26 cellular contexts compared by ENCODE assay signal in the genomic region with DNA sequence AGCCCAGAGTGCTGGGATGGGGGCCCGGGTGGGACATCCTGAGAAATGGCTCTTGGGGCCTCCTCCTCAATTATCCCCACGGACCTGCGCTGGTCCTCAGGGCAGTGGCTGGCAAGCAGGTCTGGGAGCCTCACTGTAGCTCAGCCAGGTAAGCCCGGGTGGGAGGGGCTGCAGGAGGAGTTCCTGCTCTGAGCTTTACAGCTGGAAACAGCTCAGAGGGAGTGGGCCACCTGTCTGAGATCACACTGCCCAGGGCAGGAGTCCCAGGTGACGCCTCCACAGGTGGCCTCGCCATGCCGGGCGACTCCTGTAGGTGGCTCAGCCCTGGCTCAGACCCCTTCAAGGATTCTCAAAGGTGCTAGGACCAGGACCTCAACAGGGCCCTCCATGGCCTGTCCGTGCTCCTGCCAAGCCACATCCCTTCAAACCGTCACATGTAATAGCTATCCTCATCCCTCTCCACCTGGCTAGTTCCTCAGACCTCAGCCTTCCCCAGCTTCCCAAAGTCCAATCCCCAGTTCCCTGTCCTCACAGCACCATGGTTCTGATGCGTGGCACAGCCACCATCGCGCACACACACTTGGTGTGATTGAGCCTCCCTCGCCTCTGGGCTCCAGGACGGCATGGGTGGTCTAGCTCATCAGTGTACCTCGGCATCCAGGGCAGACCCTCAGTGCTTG. TPM values are rescaled to one million over a fixed set of nuclear protein-coding genes. Genes with fewer than 3 reads are reported as not detected.
"Had no signal": no experiment of that assay in that cellular context is flagged by ENCODE, and none has a peak within 500 bp of the region (broad histone marks: within the 10 kb centered on the region; RNA-seq: fewer than 3 reads in every experiment).

No MANE protein-coding gene starts in this region.

- H2AFZ ChIP-seq: hepatocyte had no signal

- H3K27ac Mint-ChIP-seq: activated naive CD4-positive, alpha-beta T cell treated with anti-CD3 and anti-CD28 coated beads, Interleukin-2, amount 10 ng/mL, durations not matched to agents 7 days and 5 days; natural killer cell treated with Interleukin-12 subunit alpha and Interleukin-12 subunit beta and Interleukin-15 and Interleukin-18, amount 100 ng/mL, for 72 hours; stimulated activated memory B cell treated with anti-CD40 and anti-IgM and Interleukin-4, amounts not matched to agents 10 μg/mL and 1 μg/mL and 100 μg/mL, for 72 hours had no signal

- H3K4me2 ChIP-seq: hepatocyte had no signal

- H3K4me1 ChIP-seq: ascending aorta, breast epithelium had no signal

- DNase-seq: activated CD8-positive, alpha-beta memory T cell treated with anti-CD3 and anti-CD28 coated beads for 24 hours; activated CD8-positive, alpha-beta memory T cell treated with anti-CD3 and anti-CD28 coated beads, Interleukin-2, amount 50 U/mL, for 48 hours; activated effector memory CD4-positive, alpha-beta T cell treated with Interleukin-2 at 50 U/mL for 16 hours; activated naive CD4-positive, alpha-beta T cell treated with anti-CD3 and anti-CD28 coated beads, Interleukin-2, amount 10 ng/mL, durations not matched to agents 7 days and 5 days; activated T-cell treated with anti-CD3 and anti-CD28 coated beads, Interleukin-2, amount 50 U/mL, for 48 hours; cerebellar nuclear complex; cortex of kidney; nucleus accumbens; sigmoid colon; spleen; stimulated activated CD4-positive, alpha-beta T cell treated with anti-CD3 and anti-CD28 coated beads, Interleukin-4, amount 100 ng/mL, for 4 hours; T1000; tibial artery had no signal

- H3K9me3 Mint-ChIP-seq: activated naive CD4-positive, alpha-beta T cell treated with anti-CD3 and anti-CD28 coated beads, Interleukin-2, amount 10 ng/mL, durations not matched to agents 7 days and 5 days; natural killer cell treated with Interleukin-12 subunit alpha and Interleukin-12 subunit beta and Interleukin-15 and Interleukin-18, amount 100 ng/mL, for 72 hours; stimulated activated memory B cell treated with anti-CD40 and anti-IgM and Interleukin-4, amounts not matched to agents 10 μg/mL and 1 μg/mL and 100 μg/mL, for 72 hours had no signal

- H3K79me2 ChIP-seq: hepatocyte had no signal

- ATAC-seq: activated CD4-positive, CD25-positive, alpha-beta regulatory T cell treated with anti-CD3 and anti-CD28 coated beads, Interleukin-2, amount 50 U/mL, for 24 hours; left lobe of liver; natural killer cell treated with Interleukin-12 subunit alpha and Interleukin-12 subunit beta and Interleukin-15 and Interleukin-18, amount 100 ng/mL, for 72 hours; stimulated activated memory B cell treated with anti-CD40 and anti-IgM and Interleukin-4, amounts not matched to agents 10 μg/mL and 1 μg/mL and 100 μg/mL, for 72 hours had no signal

- H3K4me3 ChIP-seq: ascending aorta, breast epithelium, esophagus muscularis mucosa, hepatocyte, lung, sigmoid colon, spleen, tibial artery had no signal

- H3K27me3 Mint-ChIP-seq: natural killer cell treated with Interleukin-12 subunit alpha and Interleukin-12 subunit beta and Interleukin-15 and Interleukin-18, amount 100 ng/mL, for 72 hours; stimulated activated memory B cell treated with anti-CD40 and anti-IgM and Interleukin-4, amounts not matched to agents 10 μg/mL and 1 μg/mL and 100 μg/mL, for 72 hours had no signal

- H3K36me3 Mint-ChIP-seq: natural killer cell treated with Interleukin-12 subunit alpha and Interleukin-12 subunit beta and Interleukin-15 and Interleukin-18, amount 100 ng/mL, for 72 hours had no signal

- H3K9me3 ChIP-seq: ascending aorta, breast epithelium, esophagus muscularis mucosa, sigmoid colon, spleen, tibial artery had no signal

- H3K27me3 ChIP-seq: ascending aorta, breast epithelium, esophagus muscularis mucosa, hepatocyte, sigmoid colon, spleen, tibial artery had no signal

- H3K4me3 Mint-ChIP-seq: activated naive CD4-positive, alpha-beta T cell treated with anti-CD3 and anti-CD28 coated beads, Interleukin-2, amount 10 ng/mL, durations not matched to agents 7 days and 5 days; natural killer cell treated with Interleukin-12 subunit alpha and Interleukin-12 subunit beta and Interleukin-15 and Interleukin-18, amount 100 ng/mL, for 72 hours; stimulated activated memory B cell treated with anti-CD40 and anti-IgM and Interleukin-4, amounts not matched to agents 10 μg/mL and 1 μg/mL and 100 μg/mL, for 72 hours had no signal

- H3K36me3 ChIP-seq: breast epithelium had no signal

- H3K27ac ChIP-seq: ascending aorta, breast epithelium, esophagus muscularis mucosa, hepatocyte, sigmoid colon, spleen, tibial artery had no signal

RNA-seq across cellular contexts. Expression of gene TSSK2, which starts 3.6 kb away (rescaled TPM):
- total RNA-seq: ascending aorta; breast epithelium; esophagus muscularis mucosa; hepatocyte; left lobe of liver; renal cortical epithelial cell; sigmoid colon; spleen; subcutaneous adipose tissue; T-helper 1 cell treated with Interleukin-12 subunit alpha and Interleukin-12 subunit beta and Interleukin-4 antibody, amounts not matched to agents 30 ng/mL and 1 ng/mL, for 36 hours had no signal
- polyA plus RNA-seq: hepatocyte had no signal

RNA-seq across cellular contexts. Expression of gene GSC2, which starts 22.6 kb away (rescaled TPM):
- total RNA-seq: ascending aorta; breast epithelium; esophagus muscularis mucosa; hepatocyte; left lobe of liver; lung; natural killer cell treated with Interleukin-12 subunit alpha and Interleukin-12 subunit beta and Interleukin-15 and Interleukin-18, amount 100 ng/mL, for 72 hours; renal cortical epithelial cell; sigmoid colon; spleen; subcutaneous adipose tissue; T-helper 1 cell treated with Interleukin-12 subunit alpha and Interleukin-12 subunit beta and Interleukin-4 antibody, amounts not matched to agents 30 ng/mL and 1 ng/mL, for 36 hours had no signal
- polyA plus RNA-seq: adipose tissue, hepatocyte, lung, sigmoid colon, spleen had no signal
